ENCODE assay signal across 15 cellular contexts in genomic region chr13:51663980-51664957, GRCh38.
DNase-seq lines count a peak whose midpoint lies in the region; FAIRE-seq and TF ChIP-seq lines count a peak whose summit lies in the region.
"Had no signal": no experiment of that assay in that cellular context is flagged by ENCODE, and none has a peak within 500 bp of the region (broad histone marks: within the 10 kb centered on the region; RNA-seq: fewer than 3 reads in every experiment).

No MANE protein-coding gene starts in this region.

- H3K36me3 ChIP-seq in A673 (ENCODE audit: insufficient read depth, low read length, poor library complexity, severe bottlenecking) = peaks cover 4% of the 10 kb centered on the region
- H3K36me3 ChIP-seq in H1 (ENCODE audit: control insufficient read depth in 2 of 4, insufficient read depth in 4 of 4, low read length in 3 of 4) = no peaks in the 10 kb centered on the region; a peak in 1 of 8 replicates
- H3K36me3 ChIP-seq in SJCRH30 = peaks cover 6% of the 10 kb centered on the region; the same call in 1 of the 2 replicates

- no peaks in the 10 kb centered on the region for H3K27me3 ChIP-seq in A673 (replicated peaks; ENCODE audit: insufficient read depth, low read depth, low read length, poor library complexity)
- no peaks in the 10 kb centered on the region for H3K27me3 ChIP-seq in H1 (replicated peaks in 1 of 4; ENCODE audit: control insufficient read depth in 3 of 4, extremely low read depth in 1 of 4, insufficient read depth in 3 of 4, low read length in 3 of 4)
- H3K27me3 ChIP-seq in SJCRH30 = no peaks in the 10 kb centered on the region
- H3K27me3 ChIP-seq: neutrophil had no signal

- H3K27ac ChIP-seq in A673 (ENCODE audit: low read depth, low read length, poor library complexity, severe bottlenecking) (peak overlapping the region; percentile 16), H1 (ENCODE audit: low read depth, low read length) (no peak overlapping the region), SJCRH30 (no peak overlapping the region)
- H3K27ac ChIP-seq: neutrophil had no signal

- peaks cover 0 to 60% of the 10 kb centered on the region in 2 experiments; a peak in 3 of 4 replicates for H3K79me2 ChIP-seq in H1 (ENCODE audit: control insufficient read depth in 1 of 2, insufficient read depth in 2 of 2, low read length in 2 of 2)

- no peaks in the 10 kb centered on the region for H3K9me3 Mint-ChIP-seq in activated CD4-positive, alpha-beta memory T cell treated with anti-CD3 and anti-CD28 coated beads, Interleukin-2, amount 10 ng/mL, durations not matched to agents 7 days and 5 days
- H3K9me3 Mint-ChIP-seq: activated naive CD8-positive, alpha-beta T cell treated with anti-CD3 and anti-CD28 coated beads, Interleukin-2, amount 10 ng/mL, durations not matched to agents 7 days and 5 days; activated T-cell treated with anti-CD3 and anti-CD28 coated beads, Interleukin-2, amount 50 U/mL, for 24 hours; stimulated activated naive B cell treated with anti-CD40 and anti-IgM and Interleukin-4, amounts not matched to agents 10 μg/mL and 1 μg/mL and 100 μg/mL, for 72 hours; T-helper 1 cell treated with Interleukin-12 subunit alpha and Interleukin-12 subunit beta and Interleukin-4 antibody, amounts not matched to agents 30 μg/mL and 1 μg/mL, for 36 hours had no signal

- POLR2A ChIA-PET in A673 (lab: Charles Lee; ENCODE audit: low non-redundant PET) (no interaction called here), H1 (lab: Charles Lee; ENCODE audit: partially characterized antibody) (interaction anchor here (0.9 to 1.7 kb wide), 3 partner anchors 34 to 212 kb away, joined by 3 to 6 read pairs (median 4); partner anchors contain the start of gene INTS6)
- POLR2A ChIA-PET in activated CD4-positive, alpha-beta memory T cell treated with anti-CD3 and anti-CD28 coated beads, Interleukin-2, amount 10 ng/mL, durations not matched to agents 7 days and 5 days (lab: Charles Lee) = interaction anchor here (1.5 kb wide), 1 partner anchor 78 kb away, joined by 3 read pairs; no protein-coding TSS in a partner anchor

- intact Hi-C loops in A673 (cut with micrococcal nuclease; ENCODE audit: unreplicated experiment) = no loop called here

- no peak for TF ChIP-seq EP300 in H1 (IDR thresholded peaks at IDR 0.05; ENCODE audit: borderline replicate concordance in 1 of 2, low read depth in 2 of 2, low read length in 2 of 2)

- no peaks in the 10 kb centered on the region for H4K20me1 ChIP-seq in H1 (replicated peaks in 1 of 2; ENCODE audit: control insufficient read depth in 1 of 2, insufficient read depth in 2 of 2, low read length in 2 of 2)

- H3K9ac ChIP-seq in H1 (replicated peaks in 1 of 4; ENCODE audit: extremely low read depth in 1 of 4, low read depth in 3 of 4, low read length in 3 of 4) = no peak overlapping the region

- no peak for TF ChIP-seq RAD21 in H1 (IDR thresholded peaks at IDR 0.05 in 1 of 2, conservative IDR thresholded peaks at IDR 0.05 in 1 of 2; ENCODE audit: low read depth in 2 of 2, low read length in 2 of 2)

- H3K4me2 ChIP-seq in H1 (ENCODE audit: insufficient read depth in 1 of 2, low read depth in 2 of 2, low read length in 2 of 2) = no peak overlapping the region

- no peaks in the 10 kb centered on the region for H3K23me2 ChIP-seq in H1 (ENCODE audit: low read depth, low read length)

- TF ChIP-seq CTCF in A673 (conservative IDR thresholded peaks at IDR 0.05; ENCODE audit: low read depth, low read length) (no peak), H1 (IDR thresholded peaks at IDR 0.05; ENCODE audit: control extremely low read depth in 1 of 3, insufficient read depth in 1 of 3, low read depth in 1 of 3, low read length in 3 of 3) (no peak)

- no peak overlapping the region for H4K5ac ChIP-seq in H1 (ENCODE audit: insufficient read length, low read depth, low read length)

- H3K79me1 ChIP-seq in H1 (ENCODE audit: low read depth, low read length) = peaks cover 2% of the 10 kb centered on the region; the same call in 1 of the 2 replicates

- no peak overlapping the region for H3K56ac ChIP-seq in H1 (replicated peaks; ENCODE audit: insufficient read length, low read depth, low read length)

- no peak overlapping the region for H3K27ac Mint-ChIP-seq in activated CD4-positive, alpha-beta memory T cell treated with anti-CD3 and anti-CD28 coated beads, Interleukin-2, amount 10 ng/mL, durations not matched to agents 7 days and 5 days
- H3K27ac Mint-ChIP-seq: activated naive CD8-positive, alpha-beta T cell treated with anti-CD3 and anti-CD28 coated beads, Interleukin-2, amount 10 ng/mL, durations not matched to agents 7 days and 5 days; activated T-cell treated with anti-CD3 and anti-CD28 coated beads, Interleukin-2, amount 50 U/mL, for 24 hours; stimulated activated naive B cell treated with anti-CD40 and anti-IgM and Interleukin-4, amounts not matched to agents 10 μg/mL and 1 μg/mL and 100 μg/mL, for 72 hours; T-helper 1 cell treated with Interleukin-12 subunit alpha and Interleukin-12 subunit beta and Interleukin-4 antibody, amounts not matched to agents 30 μg/mL and 1 μg/mL, for 36 hours had no signal

- H3K4me3 Mint-ChIP-seq in activated CD4-positive, alpha-beta memory T cell treated with anti-CD3 and anti-CD28 coated beads, Interleukin-2, amount 10 ng/mL, durations not matched to agents 7 days and 5 days = no peak overlapping the region
- H3K4me3 Mint-ChIP-seq: activated naive CD8-positive, alpha-beta T cell treated with anti-CD3 and anti-CD28 coated beads, Interleukin-2, amount 10 ng/mL, durations not matched to agents 7 days and 5 days; activated T-cell treated with anti-CD3 and anti-CD28 coated beads, Interleukin-2, amount 50 U/mL, for 24 hours; stimulated activated naive B cell treated with anti-CD40 and anti-IgM and Interleukin-4, amounts not matched to agents 10 μg/mL and 1 μg/mL and 100 μg/mL, for 72 hours; T-helper 1 cell treated with Interleukin-12 subunit alpha and Interleukin-12 subunit beta and Interleukin-4 antibody, amounts not matched to agents 30 μg/mL and 1 μg/mL, for 36 hours had no signal

- H3K36me3 Mint-ChIP-seq in activated CD4-positive, alpha-beta memory T cell treated with anti-CD3 and anti-CD28 coated beads, Interleukin-2, amount 10 ng/mL, durations not matched to agents 7 days and 5 days (ENCODE audit: low read depth) = peaks cover 17% of the 10 kb centered on the region

- no peaks in the 10 kb centered on the region for H3K9me3 ChIP-seq in A673 (ENCODE audit: low read depth, low read length, poor library complexity, severe bottlenecking)
- no peaks in the 10 kb centered on the region for H3K9me3 ChIP-seq in H1 (ENCODE audit: insufficient read depth in 2 of 2, low read depth in 1 of 2, low read length in 1 of 2)
- H3K9me3 ChIP-seq in SJCRH30 (replicated peaks) = no peaks in the 10 kb centered on the region
- H3K9me3 ChIP-seq: neutrophil had no signal

- H3K4me3 ChIP-seq in A673 (ENCODE audit: low read depth, low read length, poor library complexity, severe bottlenecking) = no peak overlapping the region
- H3K4me3 ChIP-seq in H1 (ENCODE audit: extremely low read depth in 1 of 4, insufficient read depth in 2 of 4, low read depth in 3 of 4, low read length in 4 of 4) = no peak overlapping the region
- no peak overlapping the region for H3K4me3 ChIP-seq in SJCRH30

- BruUV-seq in A673 (replicated peaks; lab: Mats Ljungman, UMichigan) = TSS peak; percentile 8

- H4K91ac ChIP-seq in H1 (replicated peaks; ENCODE audit: insufficient read length, low read length) = no peak overlapping the region

- peak overlapping the region; percentile 58; the same call in 1 of the 2 replicates for H2AK5ac ChIP-seq in H1 (ENCODE audit: low read depth, low read length)

- peaks cover 46% of the 10 kb centered on the region for H3K4me1 ChIP-seq in A673 (ENCODE audit: insufficient read depth, low read length, poor library complexity, severe bottlenecking)
- H3K4me1 ChIP-seq in H1 (replicated peaks in 1 of 4; ENCODE audit: control insufficient read depth in 3 of 4, insufficient read depth in 4 of 4, low read length in 3 of 4) = no peaks in the 10 kb centered on the region; a peak in 1 of 7 replicates
- H3K4me1 ChIP-seq in SJCRH30 = peaks cover 7% of the 10 kb centered on the region; the same call in 1 of the 2 replicates

- peaks cover 3% of the 10 kb centered on the region for H3K4me1 Mint-ChIP-seq in activated CD4-positive, alpha-beta memory T cell treated with anti-CD3 and anti-CD28 coated beads, Interleukin-2, amount 10 ng/mL, durations not matched to agents 7 days and 5 days

- no peak overlapping the region for H3K4ac ChIP-seq in H1 (replicated peaks; ENCODE audit: insufficient read length, low read depth, low read length)

- no peak overlapping the region for H2BK5ac ChIP-seq in H1 (ENCODE audit: low read depth, low read length)

- FAIRE-seq in GM12891 (lab: Jason Lieb, UNC) (peak; percentile 76), H1 (lab: Jason Lieb, UNC) (peak; percentile 19)

- H4K8ac ChIP-seq in H1 (ENCODE audit: extremely low read depth, insufficient read depth, low read length) = no peak overlapping the region

- H3K18ac ChIP-seq in H1 (ENCODE audit: extremely low read depth, low read length) = no peak overlapping the region

- H3K23ac ChIP-seq in H1 (ENCODE audit: insufficient read length) = no peak overlapping the region

- H2AFZ ChIP-seq in H1 (ENCODE audit: low read length) = no peak overlapping the region

- no peak overlapping the region for H2BK120ac ChIP-seq in H1 (replicated peaks; ENCODE audit: low read depth, low read length)

- H2BK15ac ChIP-seq in H1 (ENCODE audit: low read length) = no peak overlapping the region

- CTCF ChIA-PET in A673 (lab: Charles Lee) = no interaction called here
- CTCF ChIA-PET in H1 (lab: Charles Lee; ENCODE audit: partially characterized antibody) = interaction anchor here (1.6 to 2.0 kb wide), 2 partner anchors 23 to 94 kb away, joined by 6 read pairs; no protein-coding TSS in a partner anchor
- CTCF ChIA-PET in activated CD4-positive, alpha-beta memory T cell treated with anti-CD3 and anti-CD28 coated beads, Interleukin-2, amount 10 ng/mL, durations not matched to agents 7 days and 5 days (lab: Charles Lee) = no interaction called here

- no peak overlapping the region for H2BK12ac ChIP-seq in H1 (ENCODE audit: low read depth, low read length)

- H2BK20ac ChIP-seq in H1 (ENCODE audit: low read length) = no peak overlapping the region; the same call in 1 of the 2 replicates

- 86% methylated on average over 8 of the region's 8 CpGs; no CpG with 5 or more reads in 1 of the 2 experiments for WGBS in H1 (ENCODE audit: extremely low coverage in 1 of 2, insufficient coverage in 1 of 2, insufficient read length in 1 of 2, insufficient replicate concordance in 2 of 2, low coverage in 1 of 2, low lambda C conversion rate in 2 of 2, missing lambda C conversion rate in 1 of 2), 2 experiments

- no peaks in the 10 kb centered on the region for H3K27me3 Mint-ChIP-seq in activated CD4-positive, alpha-beta memory T cell treated with anti-CD3 and anti-CD28 coated beads, Interleukin-2, amount 10 ng/mL, durations not matched to agents 7 days and 5 days
- H3K27me3 Mint-ChIP-seq: activated naive CD8-positive, alpha-beta T cell treated with anti-CD3 and anti-CD28 coated beads, Interleukin-2, amount 10 ng/mL, durations not matched to agents 7 days and 5 days; activated T-cell treated with anti-CD3 and anti-CD28 coated beads, Interleukin-2, amount 50 U/mL, for 24 hours; stimulated activated naive B cell treated with anti-CD40 and anti-IgM and Interleukin-4, amounts not matched to agents 10 μg/mL and 1 μg/mL and 100 μg/mL, for 72 hours had no signal

- no peak for TF ChIP-seq POLR2A in GM12891 (IDR thresholded peaks at IDR 0.05; ENCODE audit: low read depth, low read length)
- no peak for TF ChIP-seq POLR2A in H1 (IDR thresholded peaks at IDR 0.05; ENCODE audit: control extremely low read depth in 1 of 2, low read depth in 2 of 2, low read length in 2 of 2)

- no peak for DNase-seq in A673 (ENCODE audit: low spot score)
- no peak for DNase-seq in GM12891 (ENCODE audit: insufficient read length, low spot score)
- no peak for DNase-seq in H1 (ENCODE audit: low read depth in 1 of 2, low spot score in 2 of 2)
- peak; percentile 28 for DNase-seq in kidney tubule cell (ENCODE audit: low spot score)
- DNase-seq in SW480 (ENCODE audit: low spot score) = no peak
- DNase-seq in activated CD4-positive, alpha-beta memory T cell treated with anti-CD3 and anti-CD28 coated beads, Interleukin-2, amount 10 ng/mL, durations not matched to agents 7 days and 5 days = no peak
- no peak for DNase-seq in SJCRH30
- no peak for DNase-seq in NCI-H446 (lab: John Stamatoyannopoulos, UW)
- DNase-seq: activated naive CD8-positive, alpha-beta T cell treated with anti-CD3 and anti-CD28 coated beads, Interleukin-2, amount 10 ng/mL, durations not matched to agents 7 days and 5 days; activated T-cell treated with anti-CD3 and anti-CD28 coated beads, Interleukin-2, amount 50 U/mL, for 24 hours; hypothalamus; NCI-H187 treated with DMSO at 0.1 percent for 48 hours; stimulated activated naive B cell treated with anti-CD40 and anti-IgM and Interleukin-4, amounts not matched to agents 10 μg/mL and 1 μg/mL and 100 μg/mL, for 72 hours had no signal

- H3K14ac ChIP-seq in H1 (ENCODE audit: insufficient read length) = no peak overlapping the region
